1 cellular context compared by ENCODE assay signal in genomic region chr1:2232255-2232915, GRCh38.
TF ChIP-seq lines count a peak whose summit lies in the region.

No MANE protein-coding gene starts in this region.

TF ChIP-seq in HepG2, 621 proteins besides CTCF, POLR2A, EP300 and RAD21 (continued from another document and continues in another):
- TF ChIP-seq SMYD3 (CRISPR knock-in tag; IDR thresholded peaks at IDR 0.05) (no peak), SOX6 (IDR thresholded peaks at IDR 0.05) (no peak), SOX6 (CRISPR knock-in tag; IDR thresholded peaks at IDR 0.05) (peak; percentile 91), KDM4B (CRISPR knock-in tag; IDR thresholded peaks at IDR 0.05) (peak; percentile 79), ZNF3 (CRISPR knock-in tag; IDR thresholded peaks at IDR 0.05) (no peak), TAF1 (CRISPR knock-in tag; IDR thresholded peaks at IDR 0.05) (no peak; the same call in 1 of the 2 replicates), ZNF792 (CRISPR knock-in tag; IDR thresholded peaks at IDR 0.05) (peak; percentile 38; the same call in 1 of the 2 replicates), ZNF253 (CRISPR knock-in tag; IDR thresholded peaks at IDR 0.05; ENCODE audit: borderline replicate concordance) (no peak), SMARCC2 (IDR thresholded peaks at IDR 0.05) (no peak), TCF12 (IDR thresholded peaks at IDR 0.05) (no peak), TCF12 (CRISPR knock-in tag; IDR thresholded peaks at IDR 0.05) (no peak), CC2D1A (CRISPR knock-in tag; IDR thresholded peaks at IDR 0.05) (no peak), MED13 (CRISPR knock-in tag; IDR thresholded peaks at IDR 0.05) (no peak), SMARCE1 (IDR thresholded peaks at IDR 0.05; ENCODE audit: borderline replicate concordance) (no peak), ZNF772 (CRISPR knock-in tag; IDR thresholded peaks at IDR 0.05) (no peak; the same call in 1 of the 2 replicates), KLF15 (CRISPR knock-in tag; IDR thresholded peaks at IDR 0.05; ENCODE audit: borderline replicate concordance) (no peak), NONO (IDR thresholded peaks at IDR 0.05) (no peak), NONO (CRISPR knock-in tag; conservative IDR thresholded peaks at IDR 0.05) (peak; percentile 78), ZNF441 (CRISPR knock-in tag; IDR thresholded peaks at IDR 0.05; ENCODE audit: borderline replicate concordance) (no peak), ZBTB8A (CRISPR knock-in tag; IDR thresholded peaks at IDR 0.05; ENCODE audit: borderline replicate concordance, low read depth) (no peak), KAT2B (IDR thresholded peaks at IDR 0.05; ENCODE audit: borderline replicate concordance, low read depth, low read length) (no peak), GTF2F1 (IDR thresholded peaks at IDR 0.05; ENCODE audit: low read length) (no peak), ZBTB44 (CRISPR knock-in tag; IDR thresholded peaks at IDR 0.05) (no peak), SIX4 (CRISPR knock-in tag; IDR thresholded peaks at IDR 0.05) (peak; percentile 56; the same call in 1 of the 2 replicates), KAT7 (CRISPR knock-in tag; IDR thresholded peaks at IDR 0.05; ENCODE audit: borderline replicate concordance) (peak; percentile 63; the same call in 1 of the 2 replicates), ZNF678 (CRISPR knock-in tag; IDR thresholded peaks at IDR 0.05) (no peak), ZNF841 (CRISPR knock-in tag; IDR thresholded peaks at IDR 0.05; ENCODE audit: borderline replicate concordance) (no peak), MIER3 (CRISPR knock-in tag; IDR thresholded peaks at IDR 0.05; ENCODE audit: borderline replicate concordance) (peak; percentile 79; the same call in 1 of the 2 replicates), CENPX (CRISPR knock-in tag; IDR thresholded peaks at IDR 0.05) (no peak), ATF1 (CRISPR knock-in tag; IDR thresholded peaks at IDR 0.05) (no peak), HCFC1 (IDR thresholded peaks at IDR 0.05; ENCODE audit: low read depth, low read length) (no peak), ZBTB3 (CRISPR knock-in tag; IDR thresholded peaks at IDR 0.05; ENCODE audit: borderline replicate concordance, low read depth) (peak; percentile 59; the same call in 1 of the 2 replicates), ZNF567 (CRISPR knock-in tag; IDR thresholded peaks at IDR 0.05; ENCODE audit: borderline replicate concordance) (no peak), SATB2 (CRISPR knock-in tag; IDR thresholded peaks at IDR 0.05) (no peak), KLF12 (CRISPR knock-in tag; IDR thresholded peaks at IDR 0.05; ENCODE audit: borderline replicate concordance) (peak; percentile 60), ZNF503 (CRISPR knock-in tag; IDR thresholded peaks at IDR 0.05) (0 out of 2 replicates have a peak, but pooled peaks have one; percentile 1), PAWR (CRISPR knock-in tag; IDR thresholded peaks at IDR 0.05; ENCODE audit: borderline replicate concordance) (no peak), PBX3 (CRISPR knock-in tag; IDR thresholded peaks at IDR 0.05; ENCODE audit: borderline replicate concordance) (no peak), ZFAT (CRISPR knock-in tag; conservative IDR thresholded peaks at IDR 0.05) (no peak), TRIM22 (IDR thresholded peaks at IDR 0.05) (no peak), ZNF7 (CRISPR knock-in tag; IDR thresholded peaks at IDR 0.05) (no peak), IKZF1 (IDR thresholded peaks at IDR 0.05) (no peak), AKAP8 (CRISPR knock-in tag; IDR thresholded peaks at IDR 0.05) (no peak; the same call in none of the 2 replicates), SRF (IDR thresholded peaks at IDR 0.05; ENCODE audit: low read depth, low read length) (no peak), KMT2B (CRISPR knock-in tag; IDR thresholded peaks at IDR 0.05) (no peak), ZNF652 (CRISPR knock-in tag; IDR thresholded peaks at IDR 0.05; ENCODE audit: borderline replicate concordance, low read depth) (no peak), RBM39 (IDR thresholded peaks at IDR 0.05; ENCODE audit: low read depth, low read length, poor library complexity, severe bottlenecking) (no peak), MBD4 (IDR thresholded peaks at IDR 0.05; ENCODE audit: borderline replicate concordance, low read length) (no peak), ZNF430 (CRISPR knock-in tag; IDR thresholded peaks at IDR 0.05) (peak; percentile 42; the same call in 1 of the 2 replicates), SKI (IDR thresholded peaks at IDR 0.05; ENCODE audit: partially characterized antibody) (peak; percentile 81), IRF9 (CRISPR knock-in tag; IDR thresholded peaks at IDR 0.05; ENCODE audit: borderline replicate concordance) (no peak), ZNF773 (CRISPR knock-in tag; IDR thresholded peaks at IDR 0.05; ENCODE audit: borderline replicate concordance) (no peak), NR2C2 (CRISPR knock-in tag; IDR thresholded peaks at IDR 0.05; ENCODE audit: borderline replicate concordance) (peak; percentile 77), ATF7 (IDR thresholded peaks at IDR 0.05) (no peak), ATF7 (CRISPR knock-in tag; IDR thresholded peaks at IDR 0.05) (no peak), ZFP36L2 (CRISPR knock-in tag; IDR thresholded peaks at IDR 0.05) (no peak), MTF2 (CRISPR knock-in tag; IDR thresholded peaks at IDR 0.05; ENCODE audit: borderline replicate concordance) (no peak), ZBTB33 (CRISPR knock-in tag; IDR thresholded peaks at IDR 0.05) (no peak), ZNF318 (CRISPR knock-in tag; IDR thresholded peaks at IDR 0.05) (0 out of 2 replicates have a peak, but pooled peaks have one; percentile 79)
